Comparison of ENCODE assay signal across 8 cellular contexts in the genomic region with DNA sequence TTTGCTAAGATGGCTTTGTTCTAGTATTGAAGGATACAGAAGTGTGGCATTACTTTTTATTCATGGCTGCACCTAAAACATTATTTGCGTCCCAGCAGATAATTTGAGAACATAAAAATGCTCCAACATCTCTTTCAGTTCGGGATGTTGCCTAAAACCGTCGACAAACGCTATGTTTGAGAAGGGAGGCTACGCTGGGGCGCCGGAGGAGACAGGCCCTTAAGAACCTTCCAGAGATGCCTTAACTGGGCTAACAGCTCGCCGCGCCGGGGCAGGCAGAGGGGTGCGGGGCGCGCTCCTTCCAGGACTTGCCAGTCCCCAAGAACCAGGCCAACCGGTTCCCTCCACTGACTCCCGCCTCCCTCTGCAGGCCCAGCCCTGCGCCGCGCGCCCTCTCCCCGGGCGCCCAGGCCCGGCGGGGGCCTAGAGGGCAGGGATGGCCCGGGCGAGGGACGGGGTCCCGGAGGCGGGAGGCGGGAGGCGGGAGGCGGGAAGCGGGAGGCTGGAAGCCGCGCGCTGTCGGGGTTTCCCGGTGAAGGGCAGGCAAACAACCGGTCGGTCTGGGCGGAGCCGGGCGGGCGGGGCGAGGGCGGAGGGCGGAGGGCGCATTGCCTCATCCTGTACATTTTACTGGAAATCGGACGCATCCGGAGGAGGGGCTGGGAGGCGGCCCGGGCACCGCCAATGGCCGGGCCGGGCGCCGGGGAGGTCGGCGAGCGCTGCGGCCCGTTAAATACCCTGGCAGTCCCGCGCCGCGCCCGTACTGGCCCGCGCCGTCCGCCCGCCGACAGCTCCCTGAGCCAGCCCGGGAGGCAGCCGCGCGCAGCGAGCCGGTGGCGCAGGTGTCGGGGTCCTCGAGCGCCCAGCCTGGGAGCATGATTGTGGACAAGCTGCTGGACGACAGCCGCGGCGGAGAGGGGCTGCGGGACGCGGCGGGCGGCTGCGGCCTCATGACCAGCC. TPM values are rescaled to one million over a fixed set of nuclear protein-coding genes. Genes with fewer than 3 reads are reported as not detected.
A peak's percentile ranks its signal among the peaks of the same experiment; 100 is the strongest.
DNase-seq lines count a peak whose midpoint lies in the region; ATAC-seq and TF ChIP-seq lines count a peak whose summit lies in the region.

A gene with protein sequence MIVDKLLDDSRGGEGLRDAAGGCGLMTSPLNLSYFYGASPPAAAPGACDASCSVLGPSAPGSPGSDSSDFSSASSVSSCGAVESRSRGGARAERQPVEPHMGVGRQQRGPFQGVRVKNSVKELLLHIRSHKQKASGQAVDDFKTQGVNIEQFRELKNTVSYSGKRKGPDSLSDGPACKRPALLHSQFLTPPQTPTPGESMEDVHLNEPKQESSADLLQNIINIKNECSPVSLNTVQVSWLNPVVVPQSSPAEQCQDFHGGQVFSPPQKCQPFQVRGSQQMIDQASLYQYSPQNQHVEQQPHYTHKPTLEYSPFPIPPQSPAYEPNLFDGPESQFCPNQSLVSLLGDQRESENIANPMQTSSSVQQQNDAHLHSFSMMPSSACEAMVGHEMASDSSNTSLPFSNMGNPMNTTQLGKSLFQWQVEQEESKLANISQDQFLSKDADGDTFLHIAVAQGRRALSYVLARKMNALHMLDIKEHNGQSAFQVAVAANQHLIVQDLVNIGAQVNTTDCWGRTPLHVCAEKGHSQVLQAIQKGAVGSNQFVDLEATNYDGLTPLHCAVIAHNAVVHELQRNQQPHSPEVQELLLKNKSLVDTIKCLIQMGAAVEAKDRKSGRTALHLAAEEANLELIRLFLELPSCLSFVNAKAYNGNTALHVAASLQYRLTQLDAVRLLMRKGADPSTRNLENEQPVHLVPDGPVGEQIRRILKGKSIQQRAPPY (plus strand): TSS at position 761 of the 960 bp plus-strand sequence. CDS start 115 bp downstream, at position 876.

- peaks cover 5% of the 10 kb centered on the region; the same call in 1 of the 2 replicates for H3K36me3 ChIP-seq in KOPT-K1 (ENCODE audit: insufficient read depth, low read length)

- peak; percentile 74 for ATAC-seq in GM21825 (IDR thresholded peaks at IDR 0.05; ENCODE audit: unreplicated experiment)
- ATAC-seq in natural killer cell treated with Interleukin-12 subunit alpha and Interleukin-12 subunit beta and Interleukin-15 and Interleukin-18, amount 100 ng/mL, for 72 hours = peak; percentile 90 to 93
- peak; percentile 85 for ATAC-seq in stimulated activated naive CD8-positive, alpha-beta T cell treated with anti-CD3 and anti-CD28 coated beads, Interleukin-15, Interleukin-2, amounts not matched to agents 100 U/mL and 50 U/mL, for 24 hours

- no peaks in the 10 kb centered on the region for H3K27me3 Mint-ChIP-seq in natural killer cell treated with Interleukin-12 subunit alpha and Interleukin-12 subunit beta and Interleukin-15 and Interleukin-18, amount 100 ng/mL, for 72 hours

- peaks cover 43% of the 10 kb centered on the region for H3K36me3 Mint-ChIP-seq in natural killer cell treated with Interleukin-12 subunit alpha and Interleukin-12 subunit beta and Interleukin-15 and Interleukin-18, amount 100 ng/mL, for 72 hours

- peak within 1 kb of the TSS; percentile 88 for H3K4me3 Mint-ChIP-seq in natural killer cell treated with Interleukin-12 subunit alpha and Interleukin-12 subunit beta and Interleukin-15 and Interleukin-18, amount 100 ng/mL, for 72 hours

- TF ChIP-seq POLR2A in Raji (IDR thresholded peaks at IDR 0.05; ENCODE audit: insufficient read depth, low read depth, low read length) = peak; percentile 95

- H3K9me3 ChIP-seq in KOPT-K1 (ENCODE audit: insufficient read depth, low read length, poor library complexity, severe bottlenecking) = no peaks in the 10 kb centered on the region

- H3K4me1 Mint-ChIP-seq in natural killer cell treated with Interleukin-12 subunit alpha and Interleukin-12 subunit beta and Interleukin-15 and Interleukin-18, amount 100 ng/mL, for 72 hours (ENCODE audit: low read depth in 2 of 2) = peaks cover 52 to 56% of the 10 kb centered on the region in 2 donors

- peak within 1 kb of the TSS; percentile 82 for H3K4me3 ChIP-seq in fibroblast of the aortic adventitia (ENCODE audit: low read depth, low read length)

- H3K9me3 Mint-ChIP-seq in natural killer cell treated with Interleukin-12 subunit alpha and Interleukin-12 subunit beta and Interleukin-15 and Interleukin-18, amount 100 ng/mL, for 72 hours = no peaks in the 10 kb centered on the region

- no peak for TF ChIP-seq CTCF in fibroblast of the aortic adventitia (IDR thresholded peaks at IDR 0.05; ENCODE audit: insufficient read depth, low read length)

- H3K27ac ChIP-seq in KOPT-K1 (ENCODE audit: low read depth, low read length, poor library complexity, severe bottlenecking) = peak within 1 kb of the TSS; percentile 11

- DNase-seq in DMS79 treated with DMSO at 0.1 percent for 48 hours (lab: John Stamatoyannopoulos, UW) (peak; percentile 75), fibroblast of the aortic adventitia (ENCODE audit: low read depth) (peak; percentile 92)
- DNase-seq in activated T-helper 9 cell treated with anti-CD3 and anti-CD28 coated beads, Interleukin-2, amount 50 U/mL, for 16 hours (ENCODE audit: low read depth) = peak; percentile 93
- peak; percentile 98 for DNase-seq in natural killer cell treated with Interleukin-12 subunit alpha and Interleukin-12 subunit beta and Interleukin-15 and Interleukin-18, amount 100 ng/mL, for 72 hours (ENCODE audit: low spot score)
- DNase-seq in stimulated activated naive CD8-positive, alpha-beta T cell treated with anti-CD3 and anti-CD28 coated beads, Interleukin-15, Interleukin-2, amounts not matched to agents 100 U/mL and 50 U/mL, for 24 hours = peak; percentile 96

- peak within 1 kb of the TSS; percentile 100 for H3K27ac Mint-ChIP-seq in natural killer cell treated with Interleukin-12 subunit alpha and Interleukin-12 subunit beta and Interleukin-15 and Interleukin-18, amount 100 ng/mL, for 72 hours

RNA-seq across cellular contexts. Expression of the gene that starts here (rescaled TPM):
- total RNA-seq in fibroblast of the aortic adventitia (ENCODE audit: low replicate concordance) = 17.5 and 38.3 TPM in 2 replicates
- 100 to 1,000 TPM; 314 to 418 TPM for total RNA-seq in natural killer cell treated with Interleukin-12 subunit alpha and Interleukin-12 subunit beta and Interleukin-15 and Interleukin-18, amount 100 ng/mL, for 72 hours

Comparison
In these comparisons a context has a peak if more than half of its experiments do, and no peak if none do; other contexts are left out.
1. Peak in every context shown above with its lines: DNase-seq, ATAC-seq, H3K4me3 ChIP-seq and H3K27ac ChIP-seq.